Comparison of ENCODE assay signal across 1 cellular context in the genomic region with DNA sequence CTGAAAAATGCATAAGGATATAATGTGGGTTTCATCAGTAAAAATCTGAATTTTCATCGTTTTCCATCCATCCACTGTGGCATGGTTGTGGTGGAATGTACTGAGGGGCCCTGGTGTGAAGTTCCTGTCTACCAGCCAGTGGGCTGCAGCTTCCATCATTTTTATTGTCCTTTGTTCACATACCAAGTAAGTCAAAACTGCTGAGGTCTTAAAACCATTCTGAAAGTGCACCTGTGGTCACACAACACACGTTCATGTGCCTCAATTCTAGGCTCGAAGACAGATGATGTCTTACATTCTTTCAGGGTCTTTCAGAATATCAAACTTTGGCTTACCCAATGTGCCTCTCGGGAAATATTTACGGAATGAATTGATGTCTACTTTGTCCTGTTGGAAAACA. TPM values are rescaled to one million over a fixed set of nuclear protein-coding genes. Genes with fewer than 3 reads are reported as not detected.
"Had no signal": no experiment of that assay in that cellular context is flagged by ENCODE, and none has a peak within 500 bp of the region (broad histone marks: within the 10 kb centered on the region; RNA-seq: fewer than 3 reads in every experiment).

No MANE protein-coding gene starts in this region.

RNA-seq across cellular contexts. Expression of a gene that starts 6.2 kb away (rescaled TPM):
- polyA plus RNA-seq: SK-N-SH had no signal

RNA-seq across cellular contexts. Expression of a gene that starts 33.9 kb away (rescaled TPM):
- polyA plus RNA-seq: SK-N-SH had no signal

RNA-seq across cellular contexts. Expression of a gene that starts 36.4 kb away (rescaled TPM):
- polyA plus RNA-seq: SK-N-SH had no signal

RNA-seq across cellular contexts. Expression of a gene that starts 49.1 kb away (rescaled TPM):
- polyA plus RNA-seq: SK-N-SH had no signal
